In genomic region chr20:2760381-2761305, GRCh38 we compare ENCODE assay signal across 2 cellular contexts.
TF ChIP-seq lines count a peak whose summit lies in the region.

No MANE protein-coding gene starts in this region.

TF ChIP-seq in GM23338, 12 proteins besides CTCF, POLR2A, EP300 and RAD21:
- no peak for TF ChIP-seq NANOG (IDR thresholded peaks at IDR 0.05; ENCODE audit: borderline replicate concordance)
- no peak for TF ChIP-seq ZNF114 (CRISPR knock-in tag; IDR thresholded peaks at IDR 0.05)
- no peak for TF ChIP-seq POLR2AphosphoS5 (IDR thresholded peaks at IDR 0.05; ENCODE audit: low read depth)
- TF ChIP-seq, protein P1, sequence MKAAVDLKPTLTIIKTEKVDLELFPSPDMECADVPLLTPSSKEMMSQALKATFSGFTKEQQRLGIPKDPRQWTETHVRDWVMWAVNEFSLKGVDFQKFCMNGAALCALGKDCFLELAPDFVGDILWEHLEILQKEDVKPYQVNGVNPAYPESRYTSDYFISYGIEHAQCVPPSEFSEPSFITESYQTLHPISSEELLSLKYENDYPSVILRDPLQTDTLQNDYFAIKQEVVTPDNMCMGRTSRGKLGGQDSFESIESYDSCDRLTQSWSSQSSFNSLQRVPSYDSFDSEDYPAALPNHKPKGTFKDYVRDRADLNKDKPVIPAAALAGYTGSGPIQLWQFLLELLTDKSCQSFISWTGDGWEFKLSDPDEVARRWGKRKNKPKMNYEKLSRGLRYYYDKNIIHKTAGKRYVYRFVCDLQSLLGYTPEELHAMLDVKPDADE (IDR thresholded peaks at IDR 0.05), result no peak
- TF ChIP-seq EZH2 (IDR thresholded peaks at IDR 0.05; ENCODE audit: low read depth, unreplicated experiment), result no peak
- no peak for TF ChIP-seq ZNF462 (CRISPR knock-in tag; IDR thresholded peaks at IDR 0.05)
- no peak for TF ChIP-seq JUNB (IDR thresholded peaks at IDR 0.05; ENCODE audit: unreplicated experiment)
- TF ChIP-seq, protein P2, sequence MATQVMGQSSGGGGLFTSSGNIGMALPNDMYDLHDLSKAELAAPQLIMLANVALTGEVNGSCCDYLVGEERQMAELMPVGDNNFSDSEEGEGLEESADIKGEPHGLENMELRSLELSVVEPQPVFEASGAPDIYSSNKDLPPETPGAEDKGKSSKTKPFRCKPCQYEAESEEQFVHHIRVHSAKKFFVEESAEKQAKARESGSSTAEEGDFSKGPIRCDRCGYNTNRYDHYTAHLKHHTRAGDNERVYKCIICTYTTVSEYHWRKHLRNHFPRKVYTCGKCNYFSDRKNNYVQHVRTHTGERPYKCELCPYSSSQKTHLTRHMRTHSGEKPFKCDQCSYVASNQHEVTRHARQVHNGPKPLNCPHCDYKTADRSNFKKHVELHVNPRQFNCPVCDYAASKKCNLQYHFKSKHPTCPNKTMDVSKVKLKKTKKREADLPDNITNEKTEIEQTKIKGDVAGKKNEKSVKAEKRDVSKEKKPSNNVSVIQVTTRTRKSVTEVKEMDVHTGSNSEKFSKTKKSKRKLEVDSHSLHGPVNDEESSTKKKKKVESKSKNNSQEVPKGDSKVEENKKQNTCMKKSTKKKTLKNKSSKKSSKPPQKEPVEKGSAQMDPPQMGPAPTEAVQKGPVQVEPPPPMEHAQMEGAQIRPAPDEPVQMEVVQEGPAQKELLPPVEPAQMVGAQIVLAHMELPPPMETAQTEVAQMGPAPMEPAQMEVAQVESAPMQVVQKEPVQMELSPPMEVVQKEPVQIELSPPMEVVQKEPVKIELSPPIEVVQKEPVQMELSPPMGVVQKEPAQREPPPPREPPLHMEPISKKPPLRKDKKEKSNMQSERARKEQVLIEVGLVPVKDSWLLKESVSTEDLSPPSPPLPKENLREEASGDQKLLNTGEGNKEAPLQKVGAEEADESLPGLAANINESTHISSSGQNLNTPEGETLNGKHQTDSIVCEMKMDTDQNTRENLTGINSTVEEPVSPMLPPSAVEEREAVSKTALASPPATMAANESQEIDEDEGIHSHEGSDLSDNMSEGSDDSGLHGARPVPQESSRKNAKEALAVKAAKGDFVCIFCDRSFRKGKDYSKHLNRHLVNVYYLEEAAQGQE (IDR thresholded peaks at IDR 0.05; ENCODE audit: unreplicated experiment), result no peak
- no peak for TF ChIP-seq STAT1 (IDR thresholded peaks at IDR 0.05; ENCODE audit: unreplicated experiment)

TF ChIP-seq in H1, 55 proteins besides CTCF, POLR2A, EP300 and RAD21:
- TF ChIP-seq CREB1 (IDR thresholded peaks at IDR 0.05) (no peak), RBBP5 (IDR thresholded peaks at IDR 0.05; ENCODE audit: borderline replicate concordance, low read depth, low read length) (no peak), HDAC6 (IDR thresholded peaks at IDR 0.05; ENCODE audit: low read depth, low read length) (no peak), TBP (IDR thresholded peaks at IDR 0.05; ENCODE audit: low read depth, low read length) (no peak), POU5F1 (IDR thresholded peaks at IDR 0.05; ENCODE audit: low read depth, low read length) (no peak), HDAC2 (IDR thresholded peaks at IDR 0.05; ENCODE audit: borderline replicate concordance in 1 of 2, low read depth in 2 of 2, low read length in 2 of 2) (no peak), SIX5 (IDR thresholded peaks at IDR 0.05; ENCODE audit: low read depth, low read length) (no peak), SUZ12 (IDR thresholded peaks at IDR 0.05; ENCODE audit: low read length) (no peak), BACH1 (IDR thresholded peaks at IDR 0.05; ENCODE audit: low read length) (no peak)
- TF ChIP-seq, protein P3, sequence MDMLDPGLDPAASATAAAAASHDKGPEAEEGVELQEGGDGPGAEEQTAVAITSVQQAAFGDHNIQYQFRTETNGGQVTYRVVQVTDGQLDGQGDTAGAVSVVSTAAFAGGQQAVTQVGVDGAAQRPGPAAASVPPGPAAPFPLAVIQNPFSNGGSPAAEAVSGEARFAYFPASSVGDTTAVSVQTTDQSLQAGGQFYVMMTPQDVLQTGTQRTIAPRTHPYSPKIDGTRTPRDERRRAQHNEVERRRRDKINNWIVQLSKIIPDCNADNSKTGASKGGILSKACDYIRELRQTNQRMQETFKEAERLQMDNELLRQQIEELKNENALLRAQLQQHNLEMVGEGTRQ (IDR thresholded peaks at IDR 0.05; ENCODE audit: low read length), result no peak
